Comparison of ENCODE assay signal across 8 cellular contexts in genomic region chr1:204080163-204080903, GRCh38. TPM values are rescaled to one million over a fixed set of nuclear protein-coding genes. Genes with fewer than 3 reads are reported as not detected.
DNase-seq lines count a peak whose midpoint lies in the region; ATAC-seq, FAIRE-seq and TF ChIP-seq lines count a peak whose summit lies in the region.

No MANE protein-coding gene starts in this region.

- peak overlapping the region; percentile 18 for H3K4me3 Mint-ChIP-seq in mesothelial cell of epicardium

- DNase-seq in HAP-1 (ENCODE audit: low spot score in 2 of 2) (peak; percentile 88 to 97), NCI-H774 (lab: John Stamatoyannopoulos, UW) (peak; percentile 82), epithelial cell of esophagus (ENCODE audit: low read depth) (peak; percentile 97), mesothelial cell of epicardium (ENCODE audit: low spot score in 2 of 2, unreplicated experiment in 2 of 2) (peak; percentile 71 to 79), inferior parietal cortex (ENCODE audit: extremely low spot score) (no peak), GM12892 (ENCODE audit: insufficient read length) (no peak)
- no peak for DNase-seq in activated CD4-positive, alpha-beta T cell treated with anti-CD3 and anti-CD28 coated beads for 4 hours
- no peak for DNase-seq in stimulated activated naive CD8-positive, alpha-beta T cell treated with anti-CD3 and anti-CD28 coated beads, Interleukin-15, Interleukin-2, amounts not matched to agents 100 U/mL and 50 U/mL, for 24 hours

- in situ Hi-C loops in HAP-1 (cut with MboI; ENCODE audit: low sequenced_read_pairs): no loop called here

- TF ChIP-seq CTCF in epithelial cell of esophagus (IDR thresholded peaks at IDR 0.05; ENCODE audit: insufficient read depth, low read depth, low read length, missing control alignments): no peak
- TF ChIP-seq CTCF in mesothelial cell of epicardium (IDR thresholded peaks at IDR 0.05; ENCODE audit: unreplicated experiment): no peak

- no peak for FAIRE-seq in GM12892 (lab: Jason Lieb, UNC)

- ATAC-seq in stimulated activated naive CD8-positive, alpha-beta T cell treated with anti-CD3 and anti-CD28 coated beads, Interleukin-15, Interleukin-2, amounts not matched to agents 100 U/mL and 50 U/mL, for 24 hours: no peak

- no peaks in the 10 kb centered on the region for H3K36me3 Mint-ChIP-seq in mesothelial cell of epicardium

- no peaks in the 10 kb centered on the region for H3K27me3 ChIP-seq in HAP-1 (ENCODE audit: low read depth)

- no peaks in the 10 kb centered on the region for H3K27me3 Mint-ChIP-seq in mesothelial cell of epicardium (ENCODE audit: low read depth)

- TF ChIP-seq POLR2A in GM12892 (IDR thresholded peaks at IDR 0.05; ENCODE audit: low read depth, low read length): no peak

- peaks cover 90% of the 10 kb centered on the region for H3K4me1 Mint-ChIP-seq in mesothelial cell of epicardium

- peaks cover 43% of the 10 kb centered on the region for H3K4me1 ChIP-seq in HAP-1

- H3K27ac Mint-ChIP-seq in mesothelial cell of epicardium: peak overlapping the region; percentile 96

- H3K4me3 ChIP-seq in HAP-1 (no peak overlapping the region), epithelial cell of esophagus (ENCODE audit: low read length) (no peak overlapping the region)

- no peaks in the 10 kb centered on the region for H3K9me3 Mint-ChIP-seq in mesothelial cell of epicardium

- H3K9me3 ChIP-seq in HAP-1: no peaks in the 10 kb centered on the region

- peaks cover 4% of the 10 kb centered on the region for H3K36me3 ChIP-seq in HAP-1 (replicated peaks)

RNA-seq across cellular contexts. Expression of gene SOX13, which starts 7.4 kb away (rescaled TPM):
- 58.0 to 61.7 TPM (median 61.7 TPM) in 3 replicates for total RNA-seq in mesothelial cell of epicardium
- not detected for polyA plus RNA-seq in GM12892 (2012; ENCODE audit: missing spikeins)

Comparison
In these comparisons a context has a peak if more than half of its experiments do, and no peak if none do; other contexts are left out.
1. DNase-seq: peak in HAP-1 (2 of 2), NCI-H774 (single experiment), epithelial cell of esophagus (single experiment) and mesothelial cell of epicardium (2 of 2); none in activated CD4-positive, alpha-beta T cell treated with anti-CD3 and anti-CD28 coated beads for 4 hours (0 of 2), inferior parietal cortex (single experiment), stimulated activated naive CD8-positive, alpha-beta T cell treated with anti-CD3 and anti-CD28 coated beads, Interleukin-15, Interleukin-2, amounts not matched to agents 100 U/mL and 50 U/mL, for 24 hours (single experiment) and GM12892 (single experiment).